Comparison of ENCODE assay signal across 4 cellular contexts in the genomic region with DNA sequence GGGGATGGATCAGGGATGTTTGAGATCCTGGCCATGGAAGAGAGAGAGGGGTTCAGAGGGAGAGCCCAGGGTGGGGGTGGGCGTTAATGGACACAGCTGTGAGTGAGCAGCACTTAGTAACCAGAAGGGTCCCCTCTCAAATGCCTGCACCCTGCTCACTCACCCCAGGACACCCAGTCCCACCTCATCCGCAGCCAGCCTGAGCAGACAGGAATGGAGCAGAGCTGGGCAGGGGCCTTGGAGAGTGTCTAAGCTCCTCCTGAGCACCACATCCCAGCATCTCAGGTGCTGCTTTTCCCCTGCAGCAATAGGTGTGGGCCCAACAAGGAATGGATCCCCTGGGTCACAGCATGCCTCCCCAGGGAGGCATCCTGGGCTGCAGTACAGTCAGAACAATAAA. TPM values are rescaled to one million over a fixed set of nuclear protein-coding genes. Genes with fewer than 3 reads are reported as not detected.
"Had no signal": no experiment of that assay in that cellular context is flagged by ENCODE, and none has a peak within 500 bp of the region (broad histone marks: within the 10 kb centered on the region; RNA-seq: fewer than 3 reads in every experiment).

No MANE protein-coding gene starts in this region.

- ATAC-seq: GM12878 had no signal

- DNase-seq: GDM1, GF-D8 had no signal

- H3K4me3 ChIP-seq: GM12878 had no signal

RNA-seq across cellular contexts. Expression of a gene that starts 5.3 kb away (rescaled TPM):
- total RNA-seq: G401, GM12878 had no signal
- polyA plus RNA-seq: GM12878 had no signal
